ENCODE assay signal across 8 cellular contexts in the genomic region with DNA sequence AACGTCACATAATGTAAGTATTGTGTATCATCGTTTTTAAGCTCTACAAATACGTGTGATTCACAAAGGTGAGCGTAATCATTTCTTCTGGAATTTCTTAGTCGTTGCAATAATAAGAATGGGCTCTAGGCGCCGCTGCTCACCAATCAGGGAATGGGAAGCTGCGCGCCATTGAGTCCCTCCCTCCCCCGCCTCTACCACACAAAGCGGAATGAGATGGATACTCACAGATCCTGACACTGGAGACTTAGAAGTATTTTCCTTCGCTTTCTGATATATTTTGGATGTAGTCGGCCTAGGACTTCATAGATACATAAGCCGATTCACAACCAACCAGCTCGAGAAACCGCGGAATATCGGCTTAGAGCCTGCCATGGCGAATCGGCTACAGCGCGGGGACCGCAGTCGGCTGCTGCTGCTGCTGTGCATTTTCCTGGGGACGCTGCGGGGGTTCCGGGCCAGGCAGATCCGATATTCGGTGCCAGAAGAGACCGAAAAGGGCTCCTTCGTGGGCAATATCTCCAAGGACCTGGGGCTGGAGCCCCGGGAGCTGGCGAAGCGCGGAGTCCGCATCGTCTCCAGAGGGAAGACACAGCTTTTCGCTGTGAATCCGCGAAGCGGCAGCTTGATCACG. TPM values are rescaled to one million over a fixed set of nuclear protein-coding genes. Genes with fewer than 3 reads are reported as not detected.
DNase-seq lines count a peak whose midpoint lies in the region; ATAC-seq and TF ChIP-seq lines count a peak whose summit lies in the region.

A gene (plus strand): TSS at position 197 of the 634 bp plus-strand sequence. CDS start 177 bp downstream, at position 374.

- no peak within 1 kb of the TSS for H3K14ac ChIP-seq in trophoblast cell (ENCODE audit: low read length)

- H4K8ac ChIP-seq in trophoblast cell (ENCODE audit: low read depth, low read length), result no peak within 1 kb of the TSS

- H2BK120ac ChIP-seq in trophoblast cell (ENCODE audit: insufficient read depth, low read length, poor library complexity), result no peak within 1 kb of the TSS

- intact Hi-C loops in activated B cell treated with CpG ODN at 0.5 μM for 24 hours (cut with micrococcal nuclease), result loop anchor here (1.0 kb wide), 1 partner anchor 143 kb away; no protein-coding TSS in a partner anchor
- intact Hi-C loops in Caco-2 (cut with micrococcal nuclease; ENCODE audit: unreplicated experiment), result no loop called here
- intact Hi-C loops in lower leg skin (cut with DNase I; ENCODE audit: low total_unique reads), result no loop called here

- peak; percentile 15 for DNase-seq in GDM1 (lab: John Stamatoyannopoulos, UW)
- DNase-seq in activated B cell treated with CpG ODN at 0.5 μM for 24 hours, result no peak
- peak; percentile 56 to 75 for DNase-seq in fibroblast of lung (ENCODE audit: low read depth in 2 of 2)
- DNase-seq in trophoblast cell, result peak; percentile 55 to 88
- DNase-seq in Caco-2, result no peak
- no peak for DNase-seq in NCI-H2196 treated with DMSO at 0.1 percent for 48 hours (lab: John Stamatoyannopoulos, UW; ENCODE audit: unreplicated experiment)
- DNase-seq in lower leg skin (ENCODE audit: low spot score in 2 of 2), result no peak

- peaks cover 5% of the 10 kb centered on the region for H3K79me1 ChIP-seq in trophoblast cell (ENCODE audit: low read length)

- no peak within 1 kb of the TSS for H4K91ac ChIP-seq in trophoblast cell (ENCODE audit: low read depth, low read length)

- peaks cover 20% of the 10 kb centered on the region for H3K9me3 Mint-ChIP-seq in activated B cell treated with CpG ODN at 0.5 μM for 24 hours
- H3K9me3 Mint-ChIP-seq in Caco-2 (ENCODE audit: unreplicated experiment), result peaks cover 14% of the 10 kb centered on the region

- peak within 1 kb of the TSS; percentile 13 for H3K27ac ChIP-seq in fibroblast of lung (ENCODE audit: insufficient read depth, low read length)
- no peak within 1 kb of the TSS for H3K27ac ChIP-seq in trophoblast cell (ENCODE audit: low read depth, low read length)

- H2AFZ ChIP-seq in fibroblast of lung (ENCODE audit: low read length), result no peak within 1 kb of the TSS
- H2AFZ ChIP-seq in trophoblast cell (ENCODE audit: insufficient read depth, low read length, poor library complexity), result peak within 1 kb of the TSS; percentile 42

- TF ChIP-seq POLR2A in lower leg skin (IDR thresholded peaks at IDR 0.05), result no peak

- H2BK12ac ChIP-seq in trophoblast cell (ENCODE audit: low read length), result no peak within 1 kb of the TSS

- no peaks in the 10 kb centered on the region for H3K27me3 ChIP-seq in fibroblast of lung (ENCODE audit: control insufficient read depth, insufficient read depth, low read length)
- no peaks in the 10 kb centered on the region for H3K27me3 ChIP-seq in trophoblast cell (ENCODE audit: insufficient read depth, low read length)
- H3K27me3 ChIP-seq in Caco-2 (replicated peaks; ENCODE audit: control insufficient read depth, insufficient read depth, low read length), result no peaks in the 10 kb centered on the region

- POLR2A ChIA-PET in activated B cell treated with CpG ODN at 0.5 μM for 24 hours (lab: Charles Lee) (interaction anchor here (0.9 kb wide), 1 partner anchor 137 kb away, joined by 5 read pairs; no protein-coding TSS in a partner anchor), Caco-2 (lab: Charles Lee) (interaction anchor here (0.6 kb wide), 1 partner anchor 101 kb away, joined by 4 read pairs; no protein-coding TSS in a partner anchor)

- H3K9me3 ChIP-seq in fibroblast of lung (ENCODE audit: control insufficient read depth, insufficient read depth, low read depth, low read length) (peaks cover 11% of the 10 kb centered on the region), trophoblast cell (ENCODE audit: insufficient read depth, low read depth, low read length) (peaks cover 39% of the 10 kb centered on the region), Caco-2 (peaks cover 16% of the 10 kb centered on the region; the same call in 1 of the 2 replicates)

- H3K4me3 ChIP-seq in fibroblast of lung (replicated peaks in 1 of 4; ENCODE audit: control extremely low read depth in 1 of 4, insufficient read depth in 1 of 4, low read depth in 3 of 4, low read length in 4 of 4) (peak within 1 kb of the TSS; percentile 26 to 66 (median 50)), trophoblast cell (ENCODE audit: low read depth, low read length) (no peak within 1 kb of the TSS), Caco-2 (ENCODE audit: low read depth, low read length) (no peak within 1 kb of the TSS), lower leg skin (ENCODE audit: low read depth, poor library complexity, severe bottlenecking) (no peak within 1 kb of the TSS)

- no peak for TF ChIP-seq CTCF in activated B cell treated with CpG ODN at 0.5 μM for 24 hours (IDR thresholded peaks at IDR 0.05)
- peak; percentile 45 to 62 for TF ChIP-seq CTCF in fibroblast of lung (conservative IDR thresholded peaks at IDR 0.05 in 1 of 2, IDR thresholded peaks at IDR 0.05 in 1 of 2; ENCODE audit: low read depth in 1 of 2, low read length in 2 of 2)
- TF ChIP-seq CTCF in Caco-2 (IDR thresholded peaks at IDR 0.05; ENCODE audit: insufficient read depth in 1 of 2, low read depth in 1 of 2, low read length in 1 of 2, severe bottlenecking in 1 of 2, unreplicated experiment in 1 of 2), result no peak
- TF ChIP-seq CTCF in lower leg skin (IDR thresholded peaks at IDR 0.05), result no peak

- CTCF ChIA-PET in activated B cell treated with CpG ODN at 0.5 μM for 24 hours (lab: Charles Lee), result interaction anchor here (1.0 to 4.3 kb wide), 18 partner anchors 8 to 147 kb away, joined by 3 to 40 read pairs (median 6); a partner anchor contains a TSS
- CTCF ChIA-PET in Caco-2 (lab: Charles Lee), result no interaction called here

- peaks cover 5% of the 10 kb centered on the region for H3K36me3 Mint-ChIP-seq in activated B cell treated with CpG ODN at 0.5 μM for 24 hours (ENCODE audit: low read depth)
- peaks cover 27% of the 10 kb centered on the region for H3K36me3 Mint-ChIP-seq in Caco-2 (ENCODE audit: insufficient read depth, unreplicated experiment)

- H2AK5ac ChIP-seq in trophoblast cell (ENCODE audit: low read length), result no peak within 1 kb of the TSS

- H3K4me1 Mint-ChIP-seq in activated B cell treated with CpG ODN at 0.5 μM for 24 hours, result peaks cover 9% of the 10 kb centered on the region
- H3K4me1 Mint-ChIP-seq in Caco-2 (ENCODE audit: low read depth, unreplicated experiment), result no peaks in the 10 kb centered on the region

- H4K12ac ChIP-seq in trophoblast cell (ENCODE audit: low read depth, low read length), result no peak within 1 kb of the TSS

- H3K23ac ChIP-seq in trophoblast cell (ENCODE audit: low read length), result no peak within 1 kb of the TSS

- no peaks in the 10 kb centered on the region for H4K20me1 ChIP-seq in fibroblast of lung (ENCODE audit: control insufficient read depth, extremely low read depth, insufficient read depth, low read length)

- H3K9ac ChIP-seq in fibroblast of lung (ENCODE audit: insufficient read depth, low read length), result no peak within 1 kb of the TSS
- no peak within 1 kb of the TSS for H3K9ac ChIP-seq in trophoblast cell (ENCODE audit: low read length)

- ATAC-seq in HG02981 (IDR thresholded peaks at IDR 0.05; ENCODE audit: unreplicated experiment) (peak; percentile 34), activated B cell treated with CpG ODN at 0.5 μM for 24 hours (ENCODE audit: low read depth) (peak; percentile 69)

- no TSS peak for BruUV-seq in Caco-2 (replicated peaks; lab: Mats Ljungman, UMichigan)

- H3K79me2 ChIP-seq in fibroblast of lung (ENCODE audit: control insufficient read depth, insufficient read depth, low read length) (no peaks in the 10 kb centered on the region), trophoblast cell (ENCODE audit: control insufficient read depth, insufficient read depth, low read length, poor library complexity) (no peaks in the 10 kb centered on the region)

- peak within 1 kb of the TSS; percentile 42 for H3K4me2 ChIP-seq in fibroblast of lung (ENCODE audit: extremely low read depth, insufficient read depth, low read length)
- H3K4me2 ChIP-seq in trophoblast cell (ENCODE audit: low read length), result no peak within 1 kb of the TSS

- H2BK5ac ChIP-seq in trophoblast cell (ENCODE audit: low read depth, low read length, poor library complexity), result no peak within 1 kb of the TSS

- H3K4ac ChIP-seq in trophoblast cell (ENCODE audit: low read depth, low read length), result no peak within 1 kb of the TSS

- no peak within 1 kb of the TSS for H3K27ac Mint-ChIP-seq in activated B cell treated with CpG ODN at 0.5 μM for 24 hours
- no peak within 1 kb of the TSS for H3K27ac Mint-ChIP-seq in Caco-2 (ENCODE audit: unreplicated experiment)

- H3K36me3 ChIP-seq in fibroblast of lung (ENCODE audit: control insufficient read depth, insufficient read depth, low read length) (peaks cover 2% of the 10 kb centered on the region), trophoblast cell (ENCODE audit: control insufficient read depth in 1 of 2, insufficient read depth in 2 of 2, low read length in 2 of 2) (peaks cover 37 to 38% of the 10 kb centered on the region in 2 experiments), Caco-2 (ENCODE audit: control insufficient read depth, insufficient read depth, low read length) (no peaks in the 10 kb centered on the region)

- H3K4me3 Mint-ChIP-seq in activated B cell treated with CpG ODN at 0.5 μM for 24 hours (peak within 1 kb of the TSS; percentile 85), Caco-2 (ENCODE audit: unreplicated experiment) (no peak within 1 kb of the TSS)

- H3K4me1 ChIP-seq in fibroblast of lung (ENCODE audit: control insufficient read depth, extremely low read depth, insufficient read depth, low read length), result no peaks in the 10 kb centered on the region
- H3K4me1 ChIP-seq in trophoblast cell (ENCODE audit: control insufficient read depth in 1 of 2, insufficient read depth in 2 of 2, low read length in 2 of 2), result peaks cover 2 to 5% of the 10 kb centered on the region in 2 experiments
- no peaks in the 10 kb centered on the region for H3K4me1 ChIP-seq in Caco-2

- WGBS in trophoblast cell (ENCODE audit: extremely low coverage, insufficient coverage, insufficient read length), result no CpG with 5 or more reads among the region's 42 CpGs
- 10 to 15% methylated on average over 35 to 40 of the region's 42 CpGs for WGBS in lower leg skin, 2 donors

- H3K18ac ChIP-seq in trophoblast cell (ENCODE audit: low read length), result peak within 1 kb of the TSS; percentile 39

- H3K27me3 Mint-ChIP-seq in activated B cell treated with CpG ODN at 0.5 μM for 24 hours (peaks cover 50% of the 10 kb centered on the region), Caco-2 (ENCODE audit: insufficient read depth, unreplicated experiment) (no peaks in the 10 kb centered on the region)

RNA-seq across cellular contexts. Expression of the gene that starts here (rescaled TPM):
- total RNA-seq in activated B cell treated with CpG ODN at 0.5 μM for 24 hours, result 0.73 and 1.1 TPM in 2 replicates
- 5.9 and 8.6 TPM in 2 replicates for total RNA-seq in fibroblast of lung
- 4.7 and 10.8 TPM in 2 replicates for polyA plus RNA-seq in fibroblast of lung
- polyA plus RNA-seq in fibroblast of lung (2012), result 5.3 and 9.2 TPM in 2 replicates
- polyA minus RNA-seq in fibroblast of lung (ENCODE audit: low replicate concordance), result 11.5 and 21.3 TPM in 2 replicates
- polyA plus RNA-seq in trophoblast cell (2013), result 7.0 TPM in 2 replicates
- total RNA-seq in Caco-2 (2022), result 1.2 and 1.9 TPM in 2 replicates
- total RNA-seq in lower leg skin, result 1 to 10 TPM; 3.2 to 6.9 (median 3.7) TPM

Comparison
In these comparisons a context has a peak if more than half of its experiments do, and no peak if none do; other contexts are left out.
1. DNase-seq: peak in GDM1 (single experiment), fibroblast of lung (2 of 2) and trophoblast cell (2 of 2); none in activated B cell treated with CpG ODN at 0.5 μM for 24 hours (single experiment), Caco-2 (0 of 2), NCI-H2196 treated with DMSO at 0.1 percent for 48 hours (single experiment) and lower leg skin (0 of 2).
2. CTCF ChIP-seq: peak in fibroblast of lung (2 of 2); none in activated B cell treated with CpG ODN at 0.5 μM for 24 hours (single experiment), Caco-2 (0 of 2) and lower leg skin (0 of 3).
3. H3K4me3 ChIP-seq: peak in fibroblast of lung (4 of 4); none in trophoblast cell (single experiment), Caco-2 (single experiment) and lower leg skin (single experiment).